ENCODE assay signal across 20 cellular contexts in the genomic region with DNA sequence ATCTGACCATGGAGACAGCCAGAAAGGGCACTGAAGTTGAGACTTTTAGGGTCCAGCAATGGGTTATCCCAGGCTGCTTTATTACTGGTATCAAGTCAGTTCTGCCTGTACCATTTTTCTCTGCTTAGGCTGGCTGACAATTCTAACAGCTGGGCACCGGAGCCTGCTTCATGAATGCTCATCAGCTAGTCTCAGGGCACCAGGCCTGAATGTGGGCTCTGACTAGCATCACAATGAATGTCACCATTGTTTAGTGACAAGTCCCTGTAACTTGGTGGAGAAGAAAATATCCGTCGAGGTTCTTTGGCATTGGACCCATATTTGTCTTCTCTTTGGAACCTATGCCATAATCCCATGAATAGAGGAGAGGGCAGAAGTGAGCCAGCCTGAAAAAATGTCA.
DNase-seq lines count a peak whose midpoint lies in the region; ATAC-seq and TF ChIP-seq lines count a peak whose summit lies in the region.
"Had no signal": no experiment of that assay in that cellular context is flagged by ENCODE, and none has a peak within 500 bp of the region (broad histone marks: within the 10 kb centered on the region; RNA-seq: fewer than 3 reads in every experiment).

No MANE protein-coding gene starts in this region.

- no peak for ATAC-seq in right lobe of liver
- ATAC-seq: HCT116 had no signal

- H3K27me3 ChIP-seq in right lobe of liver (no peaks in the 10 kb centered on the region), right atrium auricular region (no peaks in the 10 kb centered on the region), esophagus muscularis mucosa (no peaks in the 10 kb centered on the region)

- no peak for TF ChIP-seq POLR2A in right lobe of liver (IDR thresholded peaks at IDR 0.05)
- TF ChIP-seq POLR2A in esophagus muscularis mucosa (IDR thresholded peaks at IDR 0.05; ENCODE audit: low read depth) = no peak

- intact Hi-C loops in right lobe of liver (cut with DNase I) (no loop called here), esophagus muscularis mucosa (cut with DNase I) (no loop called here)

- no peaks in the 10 kb centered on the region for H3K4me1 ChIP-seq in right lobe of liver
- no peaks in the 10 kb centered on the region for H3K4me1 ChIP-seq in right atrium auricular region
- no peaks in the 10 kb centered on the region for H3K4me1 ChIP-seq in esophagus muscularis mucosa
- H3K4me1 ChIP-seq: Caco-2 had no signal

- no CpG with 5 or more reads among the region's 3 CpGs for WGBS in right lobe of liver (ENCODE audit: insufficient coverage, low coverage, low lambda C conversion rate, missing lambda C conversion rate)
- WGBS in esophagus muscularis mucosa = no CpG with 5 or more reads among the region's 3 CpGs

- H3K27ac ChIP-seq in caudate nucleus (ENCODE audit: low read depth, low read length) = no peak overlapping the region
- no peak overlapping the region for H3K27ac ChIP-seq in right lobe of liver
- H3K27ac ChIP-seq in right atrium auricular region = no peak overlapping the region
- no peak overlapping the region for H3K27ac ChIP-seq in esophagus muscularis mucosa (replicated peaks in 1 of 4)
- H3K27ac ChIP-seq: C4-2B had no signal

- H3K4me3 ChIP-seq in right lobe of liver (no peak overlapping the region), right atrium auricular region (no peak overlapping the region), esophagus muscularis mucosa (no peak overlapping the region)

- DNase-seq in caudate nucleus (lab: John Stamatoyannopoulos, UW) (peak in 34 of 61 donors; percentile 0 to 64 (median 14)), medulla oblongata (ENCODE audit: extremely low spot score) (peak; percentile 65), pons (ENCODE audit: low spot score) (peak; percentile 91), superior temporal gyrus (ENCODE audit: extremely low spot score) (peak; percentile 76), right lobe of liver (no peak), right atrium auricular region (ENCODE audit: low spot score) (no peak), esophagus muscularis mucosa (ENCODE audit: extremely low spot score) (no peak)
- DNase-seq in stimulated activated CD8-positive, alpha-beta memory T cell treated with anti-CD3 and anti-CD28 coated beads, Interleukin-4, amount 100 ng/mL, for 48 hours = no peak
- DNase-seq: ACHN; Caco-2; CD4-positive, alpha-beta T cell; DMS153; DMS79; GDM1; GOT3; H7; HFFc6; IMR-90 had no signal

- H3K36me3 ChIP-seq in right lobe of liver (no peaks in the 10 kb centered on the region), right atrium auricular region (no peaks in the 10 kb centered on the region), esophagus muscularis mucosa (no peaks in the 10 kb centered on the region)

- H3K9me3 ChIP-seq in right lobe of liver = no peaks in the 10 kb centered on the region
- H3K9me3 ChIP-seq in right atrium auricular region = no peaks in the 10 kb centered on the region
- no peaks in the 10 kb centered on the region for H3K9me3 ChIP-seq in esophagus muscularis mucosa
- H3K9me3 ChIP-seq: Caco-2 had no signal

- TF ChIP-seq CTCF in right lobe of liver (IDR thresholded peaks at IDR 0.05) (no peak), right atrium auricular region (IDR thresholded peaks at IDR 0.05) (no peak), esophagus muscularis mucosa (IDR thresholded peaks at IDR 0.05) (no peak)

- TF ChIP-seq EP300 in esophagus muscularis mucosa (IDR thresholded peaks at IDR 0.05) = no peak

Comparison
In these comparisons a context has a peak if more than half of its experiments do, and no peak if none do; other contexts are left out.
1. DNase-seq: peak in caudate nucleus (34 of 61), medulla oblongata (single experiment), pons (single experiment) and superior temporal gyrus (single experiment); none in stimulated activated CD8-positive, alpha-beta memory T cell treated with anti-CD3 and anti-CD28 coated beads, Interleukin-4, amount 100 ng/mL, for 48 hours (single experiment), right lobe of liver (0 of 3), right atrium auricular region (single experiment) and esophagus muscularis mucosa (single experiment).